ENCODE assay signal across 15 cellular contexts in genomic region chr11:2582436-2582931, GRCh38.
DNase-seq lines count a peak whose midpoint lies in the region; ATAC-seq and TF ChIP-seq lines count a peak whose summit lies in the region.
"Had no signal": no experiment of that assay in that cellular context is flagged by ENCODE, and none has a peak within 500 bp of the region (broad histone marks: within the 10 kb centered on the region; RNA-seq: fewer than 3 reads in every experiment).

No MANE protein-coding gene starts in this region.

- TF ChIP-seq POLR2A in body of pancreas (IDR thresholded peaks at IDR 0.05) (no peak), vagina (IDR thresholded peaks at IDR 0.05) (no peak)

- H3K4me1 ChIP-seq in body of pancreas, result no peaks in the 10 kb centered on the region
- H3K4me1 ChIP-seq in mucosa of descending colon (ENCODE audit: low read depth), result peaks cover 3% of the 10 kb centered on the region
- H3K4me1 ChIP-seq in vagina, result no peaks in the 10 kb centered on the region

- H3K27me3 ChIP-seq in body of pancreas, result no peaks in the 10 kb centered on the region
- no peaks in the 10 kb centered on the region for H3K27me3 ChIP-seq in vagina
- H3K27me3 ChIP-seq: tibial nerve had no signal

- no peak for TF ChIP-seq CTCF in body of pancreas (IDR thresholded peaks at IDR 0.05)
- TF ChIP-seq CTCF in mucosa of descending colon (IDR thresholded peaks at IDR 0.05), result no peak
- TF ChIP-seq CTCF in vagina (IDR thresholded peaks at IDR 0.05), result no peak

- no peak overlapping the region for H3K27ac ChIP-seq in body of pancreas
- no peak overlapping the region for H3K27ac ChIP-seq in vagina
- H3K27ac ChIP-seq: coronary artery, tibial nerve had no signal

- intact Hi-C loops in Right ventricle myocardium inferior (cut with DNase I) (no loop called here), Right ventricle myocardium superior (cut with DNase I) (no loop called here), body of pancreas (cut with DNase I) (no loop called here), mucosa of descending colon (cut with DNase I, micrococcal nuclease) (no loop called here), vagina (cut with DNase I) (no loop called here)

- 77 to 92% methylated on average over 8 to 10 of the region's 11 CpGs for WGBS in body of pancreas, 2 donors

- ATAC-seq in Right ventricle myocardium inferior (no peak), Right ventricle myocardium superior (ENCODE audit: poor library complexity) (no peak), body of pancreas (no peak), mucosa of descending colon (no peak), HG02852 (IDR thresholded peaks at IDR 0.05; ENCODE audit: unreplicated experiment) (no peak), HG02763 (IDR thresholded peaks at IDR 0.05; ENCODE audit: unreplicated experiment) (no peak)
- ATAC-seq: GM12878 had no signal

- H3K36me3 ChIP-seq in body of pancreas (replicated peaks in 1 of 2; ENCODE audit: insufficient read depth in 1 of 2, low read depth in 2 of 2) (peaks cover 0 to 3% of the 10 kb centered on the region in 2 donors), mucosa of descending colon (ENCODE audit: low read depth) (no peaks in the 10 kb centered on the region), vagina (no peaks in the 10 kb centered on the region)
- H3K36me3 ChIP-seq: tibial nerve had no signal

- H3K4me3 ChIP-seq in body of pancreas, result no peak overlapping the region
- H3K4me3 ChIP-seq in mucosa of descending colon, result no peak overlapping the region
- H3K4me3 ChIP-seq in vagina, result no peak overlapping the region
- H3K4me3 ChIP-seq: coronary artery, GM12878, tibial nerve had no signal

- peak; percentile 43 for DNase-seq in Right ventricle myocardium inferior (ENCODE audit: missing footprints)
- DNase-seq in Right ventricle myocardium superior, result no peak
- DNase-seq in body of pancreas, result peak; percentile 1 to 13 (median 8)
- peak in 2 of 3 donors; percentile 10 to 33 for DNase-seq in mucosa of descending colon
- DNase-seq in vagina (ENCODE audit: extremely low spot score in 2 of 2), result peak; percentile 56 to 93
- no peak for DNase-seq in glomerular visceral epithelial cell (ENCODE audit: extremely low spot score)
- DNase-seq: DMS79, mesenchymal stem cell, nucleus accumbens, RPMI8226 had no signal

- H3K9me3 ChIP-seq in body of pancreas (no peaks in the 10 kb centered on the region), mucosa of descending colon (no peaks in the 10 kb centered on the region), vagina (no peaks in the 10 kb centered on the region)
- H3K9me3 ChIP-seq: tibial nerve had no signal

Comparison
In these comparisons a context has a peak if more than half of its experiments do, and no peak if none do; other contexts are left out.
1. DNase-seq: peak in Right ventricle myocardium inferior (single experiment), body of pancreas (4 of 4), mucosa of descending colon (2 of 3) and vagina (2 of 2); none in Right ventricle myocardium superior (single experiment) and glomerular visceral epithelial cell (single experiment).